30 cellular contexts compared by ENCODE assay signal in the genomic region with DNA sequence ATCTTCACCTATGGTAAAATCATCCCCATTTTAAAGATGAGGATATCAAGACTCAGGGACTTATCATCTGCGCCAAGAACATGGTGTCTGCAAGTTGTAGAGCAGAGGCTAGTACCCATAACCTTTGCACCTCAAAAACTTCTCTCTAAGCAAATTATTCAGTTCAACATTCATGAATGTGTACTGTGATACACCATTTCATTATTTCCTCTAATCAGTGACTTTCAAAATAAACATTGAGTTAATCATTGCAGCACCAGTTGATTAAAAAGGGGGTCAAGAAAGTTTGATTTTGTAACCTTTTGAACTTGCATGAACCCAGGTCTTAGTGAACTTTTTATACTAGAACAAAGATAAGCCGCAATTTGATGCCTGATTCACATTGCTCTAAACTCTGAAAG. TPM values are rescaled to one million over a fixed set of nuclear protein-coding genes. Genes with fewer than 3 reads are reported as not detected.
DNase-seq lines count a peak whose midpoint lies in the region; ATAC-seq, FAIRE-seq and TF ChIP-seq lines count a peak whose summit lies in the region.
"Had no signal": no experiment of that assay in that cellular context is flagged by ENCODE, and none has a peak within 500 bp of the region (broad histone marks: within the 10 kb centered on the region; RNA-seq: fewer than 3 reads in every experiment).

No MANE protein-coding gene starts in this region.

- TF ChIP-seq RAD21 in HepG2 (CRISPR knock-in tag; IDR thresholded peaks at IDR 0.05): no peak

- 2% methylated on average over 2 of the region's 2 CpGs for WGBS in HepG2 (ENCODE audit: low lambda C conversion rate)
- WGBS in right lobe of liver (ENCODE audit: insufficient coverage, low coverage, low lambda C conversion rate, missing lambda C conversion rate): 26% methylated on average over 2 of the region's 2 CpGs
- no CpG with 5 or more reads among the region's 2 CpGs for WGBS in neuronal stem cell (ENCODE audit: extremely low coverage in 2 of 2, insufficient read length in 2 of 2, insufficient replicate concordance in 1 of 2), 2 donors

- no peak overlapping the region for H2BK120ac ChIP-seq in neuronal stem cell (ENCODE audit: low read depth, low read length)

- H3K4me3 ChIP-seq in HepG2 (replicated peaks in 1 of 3; ENCODE audit: insufficient read depth in 1 of 3, low read depth in 2 of 3, low read length in 3 of 3) (no peak overlapping the region; a peak in 1 of 6 replicates), right lobe of liver (no peak overlapping the region), neuronal stem cell (ENCODE audit: low read length in 2 of 2) (no peak overlapping the region)
- H3K4me3 ChIP-seq: BLaER1, GM12878 had no signal

- H3K27ac ChIP-seq in HepG2 (ENCODE audit: extremely low read length, insufficient read depth, low read length): no peak overlapping the region
- peak overlapping the region; percentile 13 to 83 (median 51) for H3K27ac ChIP-seq in right lobe of liver
- H3K27ac ChIP-seq in neuronal stem cell (replicated peaks; ENCODE audit: low read length): no peak overlapping the region
- H3K27ac ChIP-seq: BLaER1 had no signal

- CTCF ChIA-PET in HepG2 (lab: Yijun Ruan, JAX; ENCODE audit: low intra/inter-chr PET ratio, low total read pairs): no interaction called here

- H3K23ac ChIP-seq in neuronal stem cell (ENCODE audit: low read depth, low read length, poor library complexity): no peak overlapping the region

- no peak overlapping the region for H2BK12ac ChIP-seq in neuronal stem cell (ENCODE audit: low read length)

- no peaks in the 10 kb centered on the region for H4K20me1 ChIP-seq in HepG2 (ENCODE audit: insufficient read depth, low read length)
- H4K20me1 ChIP-seq: BLaER1 had no signal

- H2AFZ ChIP-seq in HepG2 (ENCODE audit: low read length) (no peak overlapping the region), neuronal stem cell (ENCODE audit: low read length) (no peak overlapping the region)

- intact Hi-C loops in HepG2 (cut with micrococcal nuclease; ENCODE audit: unreplicated experiment) (no loop called here), right lobe of liver (cut with DNase I) (no loop called here)

- in situ Hi-C loops in HepG2 (cut with HindIII; ENCODE audit: extremely low pct_ligation_motif_present, low pct_unique_long_range_greater_than_20kb): no loop called here

- no peak overlapping the region for H4K8ac ChIP-seq in neuronal stem cell (ENCODE audit: low read depth, low read length)

- H2BK5ac ChIP-seq in neuronal stem cell (ENCODE audit: low read length): no peak overlapping the region

- H3K9me3 ChIP-seq in HepG2 (ENCODE audit: low read length) (no peaks in the 10 kb centered on the region), right lobe of liver (no peaks in the 10 kb centered on the region), neuronal stem cell (replicated peaks in 1 of 2; ENCODE audit: control insufficient read depth in 2 of 2, insufficient read depth in 1 of 2, low read depth in 1 of 2, low read length in 2 of 2) (peaks cover 0 to 1% of the 10 kb centered on the region in 2 donors)
- H3K9me3 ChIP-seq: BE2C had no signal

- TF ChIP-seq CTCF in HepG2 (CRISPR knock-in tag; IDR thresholded peaks at IDR 0.05) (no peak), right lobe of liver (IDR thresholded peaks at IDR 0.05) (no peak)

- TF ChIP-seq EP300 in HepG2 (IDR thresholded peaks at IDR 0.05; ENCODE audit: low read depth in 2 of 2, low read length in 2 of 2): no peak
- TF ChIP-seq EP300 in HepG2 (CRISPR knock-in tag; IDR thresholded peaks at IDR 0.05; ENCODE audit: borderline replicate concordance): no peak

- H3K4ac ChIP-seq in neuronal stem cell (ENCODE audit: low read length): no peak overlapping the region

- TF ChIP-seq POLR2A in HepG2 (IDR thresholded peaks at IDR 0.05; ENCODE audit: insufficient read depth in 1 of 2, low read depth in 2 of 2, low read length in 2 of 2) (no peak), right lobe of liver (IDR thresholded peaks at IDR 0.05) (no peak)

- H2BK15ac ChIP-seq in neuronal stem cell (ENCODE audit: low read length): no peak overlapping the region

- DNase-seq in HepG2 (ENCODE audit: low spot score) (peak; percentile 14), right lobe of liver (no peak), NK-92 (lab: John Stamatoyannopoulos, UW; ENCODE audit: unreplicated experiment) (no peak), neuronal stem cell (ENCODE audit: low spot score) (no peak)
- DNase-seq: 8988T; ACHN; BE2C; C1 segment of cervical spinal cord; CD4-positive, alpha-beta memory T cell; CD4-positive, CD25-positive, alpha-beta regulatory T cell; CD8-positive, alpha-beta memory T cell; COR-L47; DMS 273 treated with DMSO at 0.1 percent for 48 hours; DMS153; DMS53; DMS79; DND-41; EL; GDM1 had no signal

- no TSS peak for BruUV-seq in HepG2 (replicated peaks; lab: Mats Ljungman, UMichigan)

- H3K4me1 ChIP-seq in HepG2 (ENCODE audit: insufficient read depth, low read length): peaks cover 30% of the 10 kb centered on the region
- peaks cover 0 to 40% (median 7%) of the 10 kb centered on the region in 4 donors for H3K4me1 ChIP-seq in right lobe of liver
- no peaks in the 10 kb centered on the region for H3K4me1 ChIP-seq in neuronal stem cell (ENCODE audit: control insufficient read depth in 2 of 2, insufficient read depth in 1 of 2, low read depth in 1 of 2, low read length in 2 of 2)
- H3K4me1 ChIP-seq: BE2C, BLaER1 had no signal

- no peaks in the 10 kb centered on the region for H3K36me3 ChIP-seq in HepG2 (replicated peaks in 1 of 2; ENCODE audit: control insufficient read depth in 1 of 2, insufficient read depth in 2 of 2, low read length in 2 of 2)
- no peaks in the 10 kb centered on the region for H3K36me3 ChIP-seq in right lobe of liver
- no peaks in the 10 kb centered on the region for H3K36me3 ChIP-seq in neuronal stem cell (replicated peaks in 1 of 2; ENCODE audit: control insufficient read depth in 2 of 2, insufficient read depth in 2 of 2, low read length in 2 of 2)
- H3K36me3 ChIP-seq: BE2C, BLaER1 had no signal

- POLR2A ChIA-PET in HepG2 (lab: Yijun Ruan, JAX): no interaction called here

- H4K91ac ChIP-seq in neuronal stem cell (ENCODE audit: low read depth, low read length, poor library complexity): no peak overlapping the region

- H3K14ac ChIP-seq in neuronal stem cell (ENCODE audit: low read length): no peak overlapping the region

- H3K27me3 ChIP-seq in HepG2 (ENCODE audit: control insufficient read depth in 1 of 2, insufficient read depth in 2 of 2, low read length in 2 of 2): no peaks in the 10 kb centered on the region
- no peaks in the 10 kb centered on the region for H3K27me3 ChIP-seq in right lobe of liver
- no peaks in the 10 kb centered on the region for H3K27me3 ChIP-seq in neuronal stem cell (ENCODE audit: control insufficient read depth in 3 of 3, insufficient read depth in 3 of 3, low read depth in 1 of 3, low read length in 3 of 3)
- H3K27me3 ChIP-seq: BE2C, BLaER1 had no signal

- H3K9ac ChIP-seq in HepG2 (ENCODE audit: insufficient read depth, low read depth, low read length) (no peak overlapping the region), neuronal stem cell (ENCODE audit: low read depth, low read length, poor library complexity) (no peak overlapping the region)
- H3K9ac ChIP-seq: BLaER1 had no signal

- no peaks in the 10 kb centered on the region for H3K79me2 ChIP-seq in HepG2 (ENCODE audit: insufficient read depth, low read length)

- H3K18ac ChIP-seq in neuronal stem cell (ENCODE audit: low read length): no peak overlapping the region

- peak; percentile 36 for FAIRE-seq in HepG2 (lab: Jason Lieb, UNC)
- FAIRE-seq: A204.1, GM12878, GM12892, GM18507, GM19239 had no signal

- H3K79me1 ChIP-seq in neuronal stem cell (ENCODE audit: low read depth, low read length): no peaks in the 10 kb centered on the region

- no peak overlapping the region for H2AK5ac ChIP-seq in neuronal stem cell (ENCODE audit: low read depth, low read length)

- ATAC-seq in HepG2 (no peak), right lobe of liver (peak; percentile 84 to 92 (median 88)), HG03095 (IDR thresholded peaks at IDR 0.05; ENCODE audit: unreplicated experiment) (no peak)
- ATAC-seq: GM12878 had no signal

- H3K4me2 ChIP-seq in HepG2 (ENCODE audit: low read depth, low read length) (no peak overlapping the region; the same call in 1 of the 2 replicates), neuronal stem cell (ENCODE audit: insufficient read depth, low read length, poor library complexity, severe bottlenecking) (no peak overlapping the region)
- H3K4me2 ChIP-seq: BLaER1 had no signal

TF ChIP-seq in HepG2, 621 proteins besides CTCF, POLR2A, EP300 and RAD21 (continues in another document):
- TF ChIP-seq SOX13 (IDR thresholded peaks at IDR 0.05) (no peak), SOX13 (CRISPR knock-in tag; conservative IDR thresholded peaks at IDR 0.05 in 1 of 2, IDR thresholded peaks at IDR 0.05 in 1 of 2) (0 out of 4 replicates have a peak, but pooled peaks of 1 of the 2 experiments have one; percentile 7), HDAC1 (CRISPR knock-in tag; IDR thresholded peaks at IDR 0.05) (no peak)

RNA-seq across cellular contexts. Expression of gene CYP2C8, which starts 47.6 kb away (rescaled TPM):
- total RNA-seq in HepG2 (2016; rRNA removed; fragmentation: Illumina TruSeq; extraction: Trizol) (0.09 TPM in 1 of 2 replicates, not detected in the other), right lobe of liver (1,000 to 10,000 TPM in 3 of 6 experiments, 100 to 1,000 TPM in 3; 176 to 3,507 (median 1,131) TPM)
- total RNA-seq in HepG2 (2016; cell fraction: cytosol; rRNA removed; fragmentation: Illumina TruSeq; extraction: Trizol; ENCODE audit: low read depth): 0.10 TPM in 1 of 2 replicates, not detected in the other
- total RNA-seq in HepG2 (2016; cell fraction: insoluble cytoplasmic fraction; rRNA removed; fragmentation: Illumina TruSeq; extraction: Trizol): 0.15 TPM in 1 of 2 replicates, not detected in the other
- 0.14 and 0.19 TPM in 2 replicates for total RNA-seq in HepG2 (2016; cell fraction: membrane; rRNA removed; fragmentation: Illumina TruSeq; extraction: Trizol)
- total RNA-seq in HepG2 (2016; cell fraction: nucleus; rRNA removed; fragmentation: Illumina TruSeq; extraction: Trizol): 0.31 and 0.84 TPM in 2 replicates
- 0.13 and 0.15 TPM in 2 replicates for polyA plus RNA-seq in HepG2 (2011; rRNA removed)
- polyA plus RNA-seq in HepG2 (2011; cell fraction: cytosol; rRNA removed): 0.03 TPM in 2 replicates
- 0.37 and 0.68 TPM in 2 replicates for polyA plus RNA-seq in HepG2 (2011; cell fraction: nucleus; rRNA removed)
- 0.11 TPM in 1 of 2 replicates, not detected in the other for polyA plus RNA-seq in HepG2 (2012)
- polyA plus RNA-seq in HepG2 (2016; cell fraction: cytosol; fragmentation: Illumina TruSeq; extraction: Trizol; ENCODE audit: low read depth): not detected in 2 replicates
- not detected in 2 replicates for polyA plus RNA-seq in HepG2 (2016; cell fraction: insoluble cytoplasmic fraction; fragmentation: Illumina TruSeq; extraction: Trizol; ENCODE audit: low read depth)
- not detected in 2 replicates for polyA plus RNA-seq in HepG2 (2016; cell fraction: membrane; fragmentation: Illumina TruSeq; extraction: Trizol; ENCODE audit: low read depth)
- polyA plus RNA-seq in HepG2 (2016; cell fraction: nucleus; fragmentation: Illumina TruSeq; extraction: Trizol; ENCODE audit: insufficient read depth, low read depth): 2.4 and 2.8 TPM in 2 replicates
- not detected in 2 replicates for polyA minus RNA-seq in HepG2 (2011; rRNA and poly(A)+ RNA removed; ENCODE audit: low replicate concordance)
- polyA minus RNA-seq in HepG2 (2011; cell fraction: cytosol; rRNA and poly(A)+ RNA removed): not detected in 2 replicates
- 0.75 TPM in 1 of 2 replicates, not detected in the other for polyA minus RNA-seq in HepG2 (2011; cell fraction: nucleus; rRNA and poly(A)+ RNA removed)
- polyA plus RNA-seq in neuronal stem cell (2013, experiment 1 of 2): 1.6 TPM
- 1.6 TPM for polyA plus RNA-seq in neuronal stem cell (2013, experiment 2 of 2)
- total RNA-seq: A673; CD4-positive, alpha-beta memory T cell; CD4-positive, CD25-positive, alpha-beta regulatory T cell; Daoy; G401 had no signal
- polyA plus RNA-seq: CD14-positive monocyte; CD4-positive, alpha-beta memory T cell; CD4-positive, CD25-positive, alpha-beta regulatory T cell had no signal

Comparison
In these comparisons a context has a peak if more than half of its experiments do, and no peak if none do; other contexts are left out.
1. ATAC-seq: peak in right lobe of liver (4 of 4); none in HepG2 (single experiment) and HG03095 (single experiment).
2. H3K27ac ChIP-seq: peak in right lobe of liver (3 of 3); none in HepG2 (single experiment) and neuronal stem cell (single experiment).
3. RNA of gene CYP2C8, which starts 47.6 kb away (total RNA-seq): 176 to 3,507 TPM in right lobe of liver; 0.09 to 0.84 TPM in HepG2; every median in the first group is over 10 times any median in the second.